ENCODE assay signal across 8 cellular contexts in the genomic region with DNA sequence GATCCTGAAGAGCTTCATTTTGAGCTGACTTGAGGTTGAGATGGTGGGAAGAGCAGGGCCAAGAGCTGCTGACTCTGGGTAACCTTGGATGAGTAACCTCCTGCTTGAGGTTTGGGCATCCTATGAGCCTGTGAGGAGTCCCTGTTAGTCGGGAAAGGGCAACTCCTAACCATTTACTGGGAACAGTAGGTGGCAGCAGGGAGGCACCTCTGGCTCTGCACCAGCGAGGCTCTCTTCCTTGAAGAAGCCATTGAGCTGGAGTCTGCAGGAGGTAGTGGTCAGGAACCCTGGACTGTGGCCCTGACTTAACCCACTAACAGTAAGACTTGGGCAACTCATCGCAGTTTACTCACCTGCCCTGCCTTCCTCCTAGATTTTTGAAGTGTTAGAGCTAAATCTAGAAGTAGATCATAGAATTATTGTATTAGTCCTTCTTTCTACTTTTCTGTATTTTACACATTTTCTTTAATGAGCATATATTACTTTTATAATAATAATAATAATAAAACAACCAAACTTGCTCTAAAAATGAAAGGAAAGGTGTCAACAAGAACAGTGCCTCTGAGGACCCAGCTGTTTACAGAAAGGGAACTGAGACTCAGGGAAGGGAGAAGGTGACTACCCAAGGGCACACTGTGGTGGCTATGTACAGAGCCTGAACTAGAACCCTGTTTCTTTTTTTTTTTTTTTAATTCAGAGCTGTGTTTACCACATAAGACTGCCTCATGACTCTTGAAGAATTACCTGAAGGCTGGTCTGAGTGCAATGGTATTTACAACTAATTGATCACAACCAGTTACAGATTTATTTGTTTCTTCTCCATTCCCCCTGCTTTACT. TPM values are rescaled to one million over a fixed set of nuclear protein-coding genes. Genes with fewer than 3 reads are reported as not detected.
DNase-seq lines count a peak whose midpoint lies in the region; ATAC-seq and TF ChIP-seq lines count a peak whose summit lies in the region.

No MANE protein-coding gene starts in this region.

- H3K4me1 ChIP-seq in NT2/D1 (ENCODE audit: insufficient read depth, insufficient read length) (peaks cover 3% of the 10 kb centered on the region), esophagus squamous epithelium (no peaks in the 10 kb centered on the region)

- H3K27ac ChIP-seq in HL-60 (replicated peaks): no peak overlapping the region
- H3K27ac ChIP-seq in esophagus squamous epithelium: peak overlapping the region in 1 of 4 donors; percentile 3

- H3K27me3 ChIP-seq in HL-60 (ENCODE audit: insufficient read depth, poor library complexity, severe bottlenecking) (no peaks in the 10 kb centered on the region), NT2/D1 (ENCODE audit: insufficient read depth, insufficient read length) (peaks cover 5% of the 10 kb centered on the region), esophagus squamous epithelium (peaks cover 0 to 21% (median 0%) of the 10 kb centered on the region in 4 donors)

- peaks cover 2 to 14% (median 10%) of the 10 kb centered on the region in 5 donors for H3K27me3 Mint-ChIP-seq in naive thymus-derived CD8-positive, alpha-beta T cell
- no peaks in the 10 kb centered on the region for H3K27me3 Mint-ChIP-seq in stimulated activated memory B cell treated with anti-CD40 and anti-IgM and Interleukin-4, amounts not matched to agents 10 μg/mL and 1 μg/mL and 100 μg/mL, for 72 hours

- DNase-seq in C1 segment of cervical spinal cord (lab: John Stamatoyannopoulos, UW): peak in 12 of 14 donors; percentile 20 to 54 (median 38)
- peak; percentile 69 to 77 for DNase-seq in HL-60 (ENCODE audit: low read depth in 1 of 2, low spot score in 1 of 2)
- DNase-seq in NT2/D1 (ENCODE audit: low read depth, low spot score): peak; percentile 56
- DNase-seq in activated T-cell treated with anti-CD3 and anti-CD28 coated beads for 1 hour (ENCODE audit: low read depth): peak; percentile 33
- no peak for DNase-seq in esophagus squamous epithelium (lab: John Stamatoyannopoulos, UW)
- peak; percentile 16 to 77 (median 50) for DNase-seq in naive thymus-derived CD8-positive, alpha-beta T cell

- H3K9me3 Mint-ChIP-seq in naive thymus-derived CD8-positive, alpha-beta T cell: no peaks in the 10 kb centered on the region
- no peaks in the 10 kb centered on the region for H3K9me3 Mint-ChIP-seq in stimulated activated memory B cell treated with anti-CD40 and anti-IgM and Interleukin-4, amounts not matched to agents 10 μg/mL and 1 μg/mL and 100 μg/mL, for 72 hours

- TF ChIP-seq CTCF in HL-60 (IDR thresholded peaks at IDR 0.05; ENCODE audit: insufficient read depth, low read length) (peak; percentile 87), esophagus squamous epithelium (IDR thresholded peaks at IDR 0.05) (peak; percentile 33 to 80 (median 64))

- H3K36me3 Mint-ChIP-seq in naive thymus-derived CD8-positive, alpha-beta T cell: no peaks in the 10 kb centered on the region
- H3K36me3 Mint-ChIP-seq in stimulated activated memory B cell treated with anti-CD40 and anti-IgM and Interleukin-4, amounts not matched to agents 10 μg/mL and 1 μg/mL and 100 μg/mL, for 72 hours: no peaks in the 10 kb centered on the region

- intact Hi-C loops in esophagus squamous epithelium (cut with DNase I): no loop called here

- H3K9ac ChIP-seq in NT2/D1 (ENCODE audit: insufficient read length, low read depth): no peak overlapping the region

- H3K4me3 ChIP-seq in HL-60 (replicated peaks; ENCODE audit: insufficient read depth, low read length): no peak overlapping the region
- no peak overlapping the region for H3K4me3 ChIP-seq in NT2/D1 (ENCODE audit: insufficient read length, low read depth)
- H3K4me3 ChIP-seq in esophagus squamous epithelium: no peak overlapping the region

- 0 to 2% methylated on average over 3 of the region's 3 CpGs for WGBS in esophagus squamous epithelium, 2 donors

- peak; percentile 85 for ATAC-seq in GM19035 (IDR thresholded peaks at IDR 0.05; ENCODE audit: unreplicated experiment)
- peak; percentile 81 to 98 for ATAC-seq in naive thymus-derived CD8-positive, alpha-beta T cell
- ATAC-seq in stimulated activated memory B cell treated with anti-CD40 and anti-IgM and Interleukin-4, amounts not matched to agents 10 μg/mL and 1 μg/mL and 100 μg/mL, for 72 hours: peak; percentile 99

- peaks cover 0 to 13% (median 4%) of the 10 kb centered on the region in 4 donors for H3K4me1 Mint-ChIP-seq in naive thymus-derived CD8-positive, alpha-beta T cell
- H3K4me1 Mint-ChIP-seq in stimulated activated memory B cell treated with anti-CD40 and anti-IgM and Interleukin-4, amounts not matched to agents 10 μg/mL and 1 μg/mL and 100 μg/mL, for 72 hours: peaks cover 26% of the 10 kb centered on the region

- H3K27ac Mint-ChIP-seq in naive thymus-derived CD8-positive, alpha-beta T cell: peak overlapping the region in 1 of 10 donors; percentile 6
- peak overlapping the region; percentile 64 for H3K27ac Mint-ChIP-seq in stimulated activated memory B cell treated with anti-CD40 and anti-IgM and Interleukin-4, amounts not matched to agents 10 μg/mL and 1 μg/mL and 100 μg/mL, for 72 hours

- no peaks in the 10 kb centered on the region for H3K9me3 ChIP-seq in NT2/D1 (ENCODE audit: insufficient read depth, low read length)
- no peaks in the 10 kb centered on the region for H3K9me3 ChIP-seq in esophagus squamous epithelium

- no peak for TF ChIP-seq POLR2A in esophagus squamous epithelium (IDR thresholded peaks at IDR 0.05)

- POLR2A ChIA-PET in naive thymus-derived CD8-positive, alpha-beta T cell (lab: Charles Lee): interaction anchor here (0.6 to 2.7 kb wide), 6 partner anchors 8 to 194 kb away, joined by 3 to 22 read pairs (median 4); a partner anchor contains a TSS

- no peaks in the 10 kb centered on the region for H3K36me3 ChIP-seq in NT2/D1 (ENCODE audit: insufficient read depth, insufficient read length, low read length)
- no peaks in the 10 kb centered on the region for H3K36me3 ChIP-seq in esophagus squamous epithelium

- no peak overlapping the region for H3K4me3 Mint-ChIP-seq in naive thymus-derived CD8-positive, alpha-beta T cell
- H3K4me3 Mint-ChIP-seq in stimulated activated memory B cell treated with anti-CD40 and anti-IgM and Interleukin-4, amounts not matched to agents 10 μg/mL and 1 μg/mL and 100 μg/mL, for 72 hours: no peak overlapping the region

RNA-seq across cellular contexts. Expression of a gene that starts 47.5 kb away (rescaled TPM):
- total RNA-seq in esophagus squamous epithelium: 1 to 10 TPM in 1 of 4 donors, under 1 TPM in 3; 0.09 to 1.3 (median 0.52) TPM
- 10 to 100 TPM; 52.9 to 62.8 TPM for total RNA-seq in naive thymus-derived CD8-positive, alpha-beta T cell
- polyA plus RNA-seq in naive thymus-derived CD8-positive, alpha-beta T cell: 100 to 1,000 TPM in 1 of 3 donors, 10 to 100 TPM in 2; 89.5 to 153 (median 98.3) TPM

RNA-seq across cellular contexts. Expression of a gene that starts 53.7 kb away (rescaled TPM):
- 1 to 10 TPM; 5.1 to 9.0 (median 7.2) TPM for total RNA-seq in esophagus squamous epithelium
- total RNA-seq in naive thymus-derived CD8-positive, alpha-beta T cell: 10 to 100 TPM; 17.1 to 23.1 TPM
- polyA plus RNA-seq in naive thymus-derived CD8-positive, alpha-beta T cell: 1 to 10 TPM; 3.5 to 5.6 (median 3.8) TPM

RNA-seq across cellular contexts. Expression of a gene that starts 58.1 kb away (rescaled TPM):
- total RNA-seq in esophagus squamous epithelium: 100 to 1,000 TPM in 2 of 4 donors, 10 to 100 TPM in 2; 71.0 to 128 (median 106) TPM
- 100 to 1,000 TPM; 117 to 127 TPM for total RNA-seq in naive thymus-derived CD8-positive, alpha-beta T cell
- polyA plus RNA-seq in naive thymus-derived CD8-positive, alpha-beta T cell: 100 to 1,000 TPM; 226 to 309 (median 285) TPM

Comparison
In these comparisons a context has a peak if more than half of its experiments do, and no peak if none do; other contexts are left out.
1. RNA of a gene that starts 47.5 kb away (total RNA-seq): 52.9 to 62.8 TPM in naive thymus-derived CD8-positive, alpha-beta T cell; 0.09 to 1.3 TPM in esophagus squamous epithelium; every median in the first group is over 10 times any median in the second.
2. Peak in every context shown above with its lines, with median percentiles within 50 percentile points of each other: ATAC-seq.